ENCODE assay signal across 8 cellular contexts in the genomic region with DNA sequence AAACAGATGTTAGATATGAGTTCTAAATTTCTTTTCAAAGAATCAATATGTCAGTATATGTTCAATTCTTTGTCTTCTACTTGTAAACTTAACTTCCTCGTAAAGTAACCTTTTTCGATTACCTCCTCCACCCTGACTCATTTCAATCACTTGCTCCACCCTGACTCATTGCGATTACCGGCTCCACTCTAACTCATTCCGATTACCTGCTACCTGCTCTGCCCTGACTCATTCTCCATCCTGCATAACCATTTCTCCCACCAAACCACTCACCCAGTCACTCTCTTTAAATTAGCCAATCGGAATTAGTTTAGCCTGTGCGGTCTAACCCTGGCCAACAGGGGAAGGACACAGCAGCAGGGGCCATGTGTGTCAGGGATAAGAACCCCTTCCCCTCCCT. TPM values are rescaled to one million over a fixed set of nuclear protein-coding genes. Genes with fewer than 3 reads are reported as not detected.
DNase-seq lines count a peak whose midpoint lies in the region; ATAC-seq, FAIRE-seq and TF ChIP-seq lines count a peak whose summit lies in the region.
"Not testable (repeated sequence)": the region's sequence is repeated elsewhere in the genome, so short reads cannot be mapped to it uniquely, and the experiment has no call there.
"Had no signal": no experiment of that assay in that cellular context is flagged by ENCODE, and none has a peak within 500 bp of the region (broad histone marks: within the 10 kb centered on the region; RNA-seq: fewer than 3 reads in every experiment).

No MANE protein-coding gene starts in this region.

- H3K27ac ChIP-seq in RWPE2 (ENCODE audit: poor library complexity, severe bottlenecking) = peak overlapping the region; percentile 65

- H3K36me3 ChIP-seq in RWPE2 (ENCODE audit: low read depth); bronchial epithelial cell (ENCODE audit: control insufficient read depth, insufficient read depth, low read length): not testable (repeated sequence)

- peak; percentile 93 for FAIRE-seq in bronchial epithelial cell (lab: Jason Lieb, UNC)
- FAIRE-seq in islet of Langerhans (lab: Jason Lieb, UNC) = peak; percentile 5

- H3K27ac Mint-ChIP-seq in Calu3 (ENCODE audit: unreplicated experiment) = not testable (repeated sequence)
- H3K27ac Mint-ChIP-seq in HFFc6 (peak overlapping the region; percentile 9), progenitor cell of endocrine pancreas (peak overlapping the region; percentile 0)

- DNase-seq in Calu3 (peak; percentile 45), M059J (ENCODE audit: low read depth) (peak; percentile 26), RWPE2 (ENCODE audit: low spot score) (peak; percentile 74), bronchial epithelial cell (ENCODE audit: low read depth) (peak; percentile 93)
- not testable (repeated sequence) for DNase-seq in HFFc6; progenitor cell of endocrine pancreas (ENCODE audit: low spot score, unreplicated experiment)

- H3K4me1 Mint-ChIP-seq in Calu3 (ENCODE audit: low read depth, unreplicated experiment) = peaks cover 26% of the 10 kb centered on the region
- H3K4me1 Mint-ChIP-seq in HFFc6 (ENCODE audit: low read depth) = peaks cover 22% of the 10 kb centered on the region
- not testable (repeated sequence) for H3K4me1 Mint-ChIP-seq in progenitor cell of endocrine pancreas (ENCODE audit: low read depth)

- TF ChIP-seq CTCF in Calu3 (IDR thresholded peaks at IDR 0.05; ENCODE audit: unreplicated experiment); HFFc6 (IDR thresholded peaks at IDR 0.05); RWPE2 (IDR thresholded peaks at IDR 0.05; ENCODE audit: poor library complexity, severe bottlenecking); bronchial epithelial cell (IDR thresholded peaks at IDR 0.05; ENCODE audit: insufficient read depth, low read length, severe bottlenecking); progenitor cell of endocrine pancreas (IDR thresholded peaks at IDR 0.05; ENCODE audit: unreplicated experiment): not testable (repeated sequence)

- H3K9me3 Mint-ChIP-seq in Calu3 (ENCODE audit: low read depth, unreplicated experiment); HFFc6; progenitor cell of endocrine pancreas (ENCODE audit: low read depth): not testable (repeated sequence)

- intact Hi-C loops in Calu3 (cut with micrococcal nuclease; ENCODE audit: unreplicated experiment) = not testable (repeated sequence)

- peaks cover 23% of the 10 kb centered on the region for H3K27me3 Mint-ChIP-seq in Calu3 (ENCODE audit: unreplicated experiment)
- peaks cover 16% of the 10 kb centered on the region for H3K27me3 Mint-ChIP-seq in HFFc6 (ENCODE audit: insufficient read depth)
- not testable (repeated sequence) for H3K27me3 Mint-ChIP-seq in progenitor cell of endocrine pancreas

- H3K4me3 ChIP-seq in RWPE2 (ENCODE audit: severe bottlenecking); bronchial epithelial cell (ENCODE audit: low read depth, low read length): not testable (repeated sequence)

- H3K36me3 Mint-ChIP-seq in Calu3 (ENCODE audit: insufficient read depth, unreplicated experiment); HFFc6 (ENCODE audit: low read depth); progenitor cell of endocrine pancreas (ENCODE audit: insufficient read depth): not testable (repeated sequence)

- peaks cover 15% of the 10 kb centered on the region for H3K4me1 ChIP-seq in RWPE2 (ENCODE audit: insufficient read depth, poor library complexity, severe bottlenecking)

- CTCF ChIA-PET in Calu3 (lab: Charles Lee) = not testable (repeated sequence)

- H3K27me3 ChIP-seq in RWPE2 (ENCODE audit: insufficient read depth, poor library complexity, severe bottlenecking); bronchial epithelial cell (ENCODE audit: control insufficient read depth, insufficient read depth, low read length): not testable (repeated sequence)

- not testable (repeated sequence) for H3K9me3 ChIP-seq in RWPE2 (ENCODE audit: severe bottlenecking)

- peak; percentile 82 for ATAC-seq in RWPE2 (ENCODE audit: low read depth)

- not testable (repeated sequence) for BruUV-seq in Calu3 (replicated peaks; lab: Mats Ljungman, UMichigan)

- H3K4me3 Mint-ChIP-seq in Calu3 (ENCODE audit: low read depth, unreplicated experiment) (peak overlapping the region; percentile 1), HFFc6 (peak overlapping the region; percentile 3; the same call in 1 of the 2 replicates)
- not testable (repeated sequence) for H3K4me3 Mint-ChIP-seq in progenitor cell of endocrine pancreas (ENCODE audit: low read depth)

RNA-seq across cellular contexts. Expression of a gene that starts 40.3 kb away (rescaled TPM):
- total RNA-seq in Calu3 (2022) (0.54 and 0.66 TPM in 2 replicates), bronchial epithelial cell (under 0.01 TPM in 1 of 2 replicates, not detected in the other), progenitor cell of endocrine pancreas (13.4 and 15.8 TPM in 2 replicates)
- total RNA-seq in HFFc6 (2021; fragmentation: NEBNext Ultra II Directional; extraction: Animal tissue kit (Norgen Biotek cat#: 25700)) = 10 to 100 TPM; 27.7 to 54.4 (median 46.6) TPM
- total RNA-seq in M059J (2014; rRNA removed; shearing (Covaris generic)) = not detected in 2 replicates
- total RNA-seq: K562 had no signal
